ENCODE assay signal across 8 cellular contexts in genomic region chr1:38872401-38873026, GRCh38. TPM values are rescaled to one million over a fixed set of nuclear protein-coding genes. Genes with fewer than 3 reads are reported as not detected.
A peak's percentile ranks its signal among the peaks of the same experiment; 100 is the strongest.
DNase-seq lines count a peak whose midpoint lies in the region; ATAC-seq, FAIRE-seq and TF ChIP-seq lines count a peak whose summit lies in the region.

No MANE protein-coding gene starts in this region.

- no peak overlapping the region for H3K18ac ChIP-seq in H1 (ENCODE audit: extremely low read depth, low read length)

- peak overlapping the region; percentile 83 for H3K4me3 ChIP-seq in BE2C (ENCODE audit: low read depth, low read length)
- H3K4me3 ChIP-seq in WERI-Rb-1 (ENCODE audit: low read depth, low read length) = peak overlapping the region; percentile 62
- H3K4me3 ChIP-seq in H1 (ENCODE audit: extremely low read depth in 1 of 4, insufficient read depth in 2 of 4, low read depth in 3 of 4, low read length in 4 of 4) = peak overlapping the region; percentile 68 to 78 (median 72)
- H3K4me3 ChIP-seq in upper lobe of left lung = peak overlapping the region; percentile 71 to 97 (median 80)

- peaks cover 6% of the 10 kb centered on the region; the same call in 1 of the 2 replicates for H3K23me2 ChIP-seq in H1 (ENCODE audit: low read depth, low read length)

- CTCF ChIA-PET in H1 (lab: Charles Lee; ENCODE audit: partially characterized antibody) = interaction anchor here (1.0 to 1.3 kb wide), 4 partner anchors 9 to 319 kb away, joined by 3 to 4 read pairs (median 4); partner anchors contain the start of gene GJA9

- POLR2A ChIA-PET in H1 (lab: Charles Lee; ENCODE audit: partially characterized antibody) = interaction anchor here (0.8 to 1.9 kb wide), 6 partner anchors 12 to 154 kb away, joined by 3 to 6 read pairs (median 4); partner anchors contain the start of gene NDUFS5

- no peak overlapping the region for H2BK5ac ChIP-seq in H1 (ENCODE audit: low read depth, low read length)

- peak overlapping the region in 3 of 4 experiments; percentile 52 to 65 (median 54); a peak in 5 of 7 replicates for H3K9ac ChIP-seq in H1 (replicated peaks in 1 of 4; ENCODE audit: extremely low read depth in 1 of 4, low read depth in 3 of 4, low read length in 3 of 4)

- H2BK120ac ChIP-seq in H1 (replicated peaks; ENCODE audit: low read depth, low read length) = no peak overlapping the region

- H4K91ac ChIP-seq in H1 (replicated peaks; ENCODE audit: insufficient read length, low read length) = no peak overlapping the region

- H3K14ac ChIP-seq in H1 (ENCODE audit: insufficient read length) = no peak overlapping the region

- peaks cover 0 to 4% of the 10 kb centered on the region in 2 experiments; a peak in 3 of 4 replicates for H3K79me2 ChIP-seq in H1 (ENCODE audit: control insufficient read depth in 1 of 2, insufficient read depth in 2 of 2, low read length in 2 of 2)

- peak overlapping the region; percentile 71 to 82 for H3K4me2 ChIP-seq in H1 (ENCODE audit: insufficient read depth in 1 of 2, low read depth in 2 of 2, low read length in 2 of 2)

- DNase-seq in BE2C = no peak
- DNase-seq in WERI-Rb-1 = no peak
- DNase-seq in H1 (ENCODE audit: low read depth in 1 of 2, low spot score in 2 of 2) = no peak
- DNase-seq in myocyte (ENCODE audit: low read depth) = peak; percentile 65
- peak in 1 of 2 donors; percentile 26 for DNase-seq in upper lobe of left lung
- no peak for DNase-seq in sciatic nerve (ENCODE audit: low spot score)

- 0 out of 2 replicates have a peak overlapping the region, but pooled peaks have one; percentile 57 for H4K8ac ChIP-seq in H1 (ENCODE audit: extremely low read depth, insufficient read depth, low read length)

- H2AFZ ChIP-seq in H1 (ENCODE audit: low read length) = no peak overlapping the region

- TF ChIP-seq POLR2A in H1 (IDR thresholded peaks at IDR 0.05; ENCODE audit: control extremely low read depth in 1 of 2, low read depth in 2 of 2, low read length in 2 of 2) = no peak
- no peak for TF ChIP-seq POLR2A in upper lobe of left lung (IDR thresholded peaks at IDR 0.05)

- WGBS in H1 (ENCODE audit: extremely low coverage in 1 of 2, insufficient coverage in 1 of 2, insufficient read length in 1 of 2, insufficient replicate concordance in 2 of 2, low coverage in 1 of 2, low lambda C conversion rate in 2 of 2, missing lambda C conversion rate in 1 of 2), 2 experiments = 18% methylated on average over 12 of the region's 25 CpGs; no CpG with 5 or more reads in 1 of the 2 experiments
- 4 to 16% methylated on average over 5 to 25 of the region's 25 CpGs for WGBS in upper lobe of left lung, 2 donors

- H3K56ac ChIP-seq in H1 (replicated peaks; ENCODE audit: insufficient read length, low read depth, low read length) = no peak overlapping the region

- intact Hi-C loops in sciatic nerve (cut with DNase I) = no loop called here

- H3K36me3 ChIP-seq in BE2C = no peaks in the 10 kb centered on the region
- H3K36me3 ChIP-seq in WERI-Rb-1 = peaks cover 3% of the 10 kb centered on the region
- H3K36me3 ChIP-seq in H1 (ENCODE audit: control insufficient read depth in 2 of 4, insufficient read depth in 4 of 4, low read length in 3 of 4) = no peaks in the 10 kb centered on the region
- H3K36me3 ChIP-seq in upper lobe of left lung = no peaks in the 10 kb centered on the region

- H3K9me3 ChIP-seq in BE2C = no peaks in the 10 kb centered on the region
- no peaks in the 10 kb centered on the region for H3K9me3 ChIP-seq in WERI-Rb-1 (ENCODE audit: severe bottlenecking)
- no peaks in the 10 kb centered on the region for H3K9me3 ChIP-seq in H1 (ENCODE audit: insufficient read depth in 2 of 2, low read depth in 1 of 2, low read length in 1 of 2)
- no peaks in the 10 kb centered on the region for H3K9me3 ChIP-seq in upper lobe of left lung

- H2BK12ac ChIP-seq in H1 (ENCODE audit: low read depth, low read length) = no peak overlapping the region

- no peak overlapping the region for H3K4ac ChIP-seq in H1 (replicated peaks; ENCODE audit: insufficient read length, low read depth, low read length)

- FAIRE-seq in H1 (lab: Jason Lieb, UNC) = no peak

- H3K79me1 ChIP-seq in H1 (ENCODE audit: low read depth, low read length) = peaks cover 4% of the 10 kb centered on the region; the same call in 1 of the 2 replicates

- TF ChIP-seq EP300 in H1 (IDR thresholded peaks at IDR 0.05; ENCODE audit: borderline replicate concordance in 1 of 2, low read depth in 2 of 2, low read length in 2 of 2) (no peak), upper lobe of left lung (IDR thresholded peaks at IDR 0.05) (no peak)

- no peak for TF ChIP-seq CTCF in BE2C (IDR thresholded peaks at IDR 0.05; ENCODE audit: low read depth, low read length)
- TF ChIP-seq CTCF in WERI-Rb-1 (IDR thresholded peaks at IDR 0.05; ENCODE audit: low read depth, low read length) = no peak
- no peak for TF ChIP-seq CTCF in H1 (IDR thresholded peaks at IDR 0.05; ENCODE audit: control extremely low read depth in 1 of 3, insufficient read depth in 1 of 3, low read depth in 1 of 3, low read length in 3 of 3)
- TF ChIP-seq CTCF in upper lobe of left lung (IDR thresholded peaks at IDR 0.05) = no peak

- H2BK15ac ChIP-seq in H1 (ENCODE audit: low read length) = no peak overlapping the region

- TF ChIP-seq RAD21 in H1 (IDR thresholded peaks at IDR 0.05 in 1 of 2, conservative IDR thresholded peaks at IDR 0.05 in 1 of 2; ENCODE audit: low read depth in 2 of 2, low read length in 2 of 2) = no peak

- H3K4me1 ChIP-seq in BE2C = no peaks in the 10 kb centered on the region
- H3K4me1 ChIP-seq in H1 (replicated peaks in 1 of 4; ENCODE audit: control insufficient read depth in 3 of 4, insufficient read depth in 4 of 4, low read length in 3 of 4) = peaks cover 0 to 3% (median under 1%) of the 10 kb centered on the region in 4 experiments; a peak in 3 of 7 replicates
- peaks cover 13 to 17% (median 15%) of the 10 kb centered on the region in 4 donors for H3K4me1 ChIP-seq in upper lobe of left lung

- H3K27ac ChIP-seq in WERI-Rb-1 (peak overlapping the region; percentile 51; the same call in 1 of the 2 replicates), H1 (ENCODE audit: low read depth, low read length) (no peak overlapping the region), upper lobe of left lung (peak overlapping the region; percentile 15 to 85 (median 66))

- H3K23ac ChIP-seq in H1 (ENCODE audit: insufficient read length) = no peak overlapping the region

- ATAC-seq in GM19455 (IDR thresholded peaks at IDR 0.05; ENCODE audit: unreplicated experiment) (peak; percentile 21), HG03469 (IDR thresholded peaks at IDR 0.05; ENCODE audit: unreplicated experiment) (peak; percentile 17), upper lobe of left lung (ENCODE audit: low FRiP score in 2 of 2) (peak in 1 of 2 donors; percentile 48), sciatic nerve (no peak)

- H3K27me3 ChIP-seq in BE2C (no peaks in the 10 kb centered on the region), WERI-Rb-1 (ENCODE audit: insufficient read depth, low read depth, severe bottlenecking) (no peaks in the 10 kb centered on the region), H1 (replicated peaks in 1 of 4; ENCODE audit: control insufficient read depth in 3 of 4, extremely low read depth in 1 of 4, insufficient read depth in 3 of 4, low read length in 3 of 4) (no peaks in the 10 kb centered on the region), upper lobe of left lung (no peaks in the 10 kb centered on the region)

- H4K20me1 ChIP-seq in H1 (replicated peaks in 1 of 2; ENCODE audit: control insufficient read depth in 1 of 2, insufficient read depth in 2 of 2, low read length in 2 of 2) = no peaks in the 10 kb centered on the region

- no peak overlapping the region for H4K5ac ChIP-seq in H1 (ENCODE audit: insufficient read length, low read depth, low read length)

- H2AK5ac ChIP-seq in H1 (ENCODE audit: low read depth, low read length) = no peak overlapping the region

- no peak overlapping the region for H2BK20ac ChIP-seq in H1 (ENCODE audit: low read length)

RNA-seq across cellular contexts. Expression of gene MYCBP, which starts 0.6 kb away (rescaled TPM):
- polyA plus RNA-seq in BE2C (2012; ENCODE audit: insufficient read depth, insufficient read length, low read depth) = 7.1 TPM
- total RNA-seq in H1 (2021; fragmentation: NEBNext Ultra II Directional; extraction: Animal tissue kit (Norgen Biotek cat#: 25700)) = 36.8 and 38.2 TPM in 2 replicates
- 13.0 and 22.4 TPM in 2 replicates for polyA plus RNA-seq in H1 (2011; rRNA removed)
- polyA plus RNA-seq in H1 (2011; cell fraction: cytosol; rRNA removed) = 16.4 TPM
- polyA plus RNA-seq in H1 (2011; cell fraction: nucleus; rRNA removed) = 5.4 TPM
- 14.2 to 19.4 TPM (median 16.0 TPM) in 4 replicates for polyA plus RNA-seq in H1 (2012, experiment 1 of 2)
- 7.4 TPM for polyA plus RNA-seq in H1 (2012, experiment 2 of 2)
- polyA plus RNA-seq in H1 (2013, experiment 1 of 2) = 40.9 TPM
- polyA plus RNA-seq in H1 (2013, experiment 2 of 2) = 40.7 TPM
- 13.4 and 15.4 TPM in 2 replicates for polyA minus RNA-seq in H1 (2011; rRNA and poly(A)+ RNA removed)
- polyA minus RNA-seq in H1 (2011; cell fraction: cytosol; rRNA and poly(A)+ RNA removed) = 10.9 TPM
- polyA minus RNA-seq in H1 (2011; cell fraction: nucleus; rRNA and poly(A)+ RNA removed) = 3.5 TPM
- total RNA-seq in myocyte (23.8 and 32.9 TPM in 2 replicates), upper lobe of left lung (10 to 100 TPM in 4 of 6 donors, 1 to 10 TPM in 2; 2.8 to 23.7 (median 12.9) TPM), sciatic nerve (6.5 TPM)
- 12.1 TPM for polyA plus RNA-seq in myocyte (2012)

RNA-seq across cellular contexts. Expression of gene GJA9, which starts 8.9 kb away (rescaled TPM):
- not detected for polyA plus RNA-seq in BE2C (2012; ENCODE audit: insufficient read depth, insufficient read length, low read depth)
- total RNA-seq in H1 (2021; fragmentation: NEBNext Ultra II Directional; extraction: Animal tissue kit (Norgen Biotek cat#: 25700)) = not detected in 2 replicates
- not detected in 2 replicates for polyA plus RNA-seq in H1 (2011; rRNA removed)
- not detected for polyA plus RNA-seq in H1 (2011; cell fraction: cytosol; rRNA removed)
- polyA plus RNA-seq in H1 (2011; cell fraction: nucleus; rRNA removed) = not detected
- 0.09 to 0.22 TPM in 2 of 4 replicates, not detected in the others for polyA plus RNA-seq in H1 (2012, experiment 1 of 2)
- polyA plus RNA-seq in H1 (2012, experiment 2 of 2) = not detected
- 0.02 TPM for polyA plus RNA-seq in H1 (2013, experiment 1 of 2)
- not detected for polyA plus RNA-seq in H1 (2013, experiment 2 of 2)
- not detected in 2 replicates for polyA minus RNA-seq in H1 (2011; rRNA and poly(A)+ RNA removed)
- not detected for polyA minus RNA-seq in H1 (2011; cell fraction: cytosol; rRNA and poly(A)+ RNA removed)
- not detected for polyA minus RNA-seq in H1 (2011; cell fraction: nucleus; rRNA and poly(A)+ RNA removed)
- not detected in 2 replicates for total RNA-seq in myocyte
- polyA plus RNA-seq in myocyte (2012) = 0.32 TPM
- not detected for total RNA-seq in upper lobe of left lung
- not detected for total RNA-seq in sciatic nerve

RNA-seq across cellular contexts. Expression of gene RRAGC, which starts 12.9 kb away (rescaled TPM):
- 14.0 TPM for polyA plus RNA-seq in BE2C (2012; ENCODE audit: insufficient read depth, insufficient read length, low read depth)
- total RNA-seq in H1 (2021; fragmentation: NEBNext Ultra II Directional; extraction: Animal tissue kit (Norgen Biotek cat#: 25700)) = 16.5 and 18.1 TPM in 2 replicates
- 6.2 and 12.0 TPM in 2 replicates for polyA plus RNA-seq in H1 (2011; rRNA removed)
- polyA plus RNA-seq in H1 (2011; cell fraction: cytosol; rRNA removed) = 6.3 TPM
- 1.7 TPM for polyA plus RNA-seq in H1 (2011; cell fraction: nucleus; rRNA removed)
- 10.0 to 14.8 TPM (median 10.9 TPM) in 4 replicates for polyA plus RNA-seq in H1 (2012, experiment 1 of 2)
- 3.5 TPM for polyA plus RNA-seq in H1 (2012, experiment 2 of 2)
- 11.7 TPM for polyA plus RNA-seq in H1 (2013, experiment 1 of 2)
- 13.3 TPM for polyA plus RNA-seq in H1 (2013, experiment 2 of 2)
- polyA minus RNA-seq in H1 (2011; rRNA and poly(A)+ RNA removed) = 5.2 and 6.1 TPM in 2 replicates
- polyA minus RNA-seq in H1 (2011; cell fraction: cytosol; rRNA and poly(A)+ RNA removed) = 4.9 TPM
- 3.2 TPM for polyA minus RNA-seq in H1 (2011; cell fraction: nucleus; rRNA and poly(A)+ RNA removed)
- 15.0 and 22.3 TPM in 2 replicates for total RNA-seq in myocyte
- 38.9 TPM for polyA plus RNA-seq in myocyte (2012)
- 10 to 100 TPM in 5 of 6 donors, 1 to 10 TPM in 1; 9.0 to 30.8 (median 24.9) TPM for total RNA-seq in upper lobe of left lung
- total RNA-seq in sciatic nerve = 28.3 TPM
